14 cellular contexts compared by ENCODE assay signal in the genomic region with DNA sequence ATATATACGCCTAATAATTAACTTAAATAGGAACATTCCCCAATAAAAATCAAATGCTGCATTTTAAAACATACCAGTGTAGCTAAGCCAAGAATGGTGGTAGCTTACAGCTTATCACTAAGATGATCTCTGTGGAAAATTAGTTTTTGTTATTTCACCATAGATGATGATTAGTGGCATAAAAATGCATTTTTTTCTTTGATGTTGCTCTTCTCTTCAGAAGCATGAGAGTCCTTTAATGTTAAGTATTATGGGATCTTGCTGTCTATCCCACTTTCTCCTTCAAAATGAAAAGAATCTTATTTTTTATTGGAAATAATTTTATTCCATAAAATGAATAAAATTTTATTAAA.
DNase-seq lines count a peak whose midpoint lies in the region; TF ChIP-seq lines count a peak whose summit lies in the region.
"Had no signal": no experiment of that assay in that cellular context is flagged by ENCODE, and none has a peak within 500 bp of the region (broad histone marks: within the 10 kb centered on the region; RNA-seq: fewer than 3 reads in every experiment).

No MANE protein-coding gene starts in this region.

- H3K4me3 ChIP-seq in AG10803 (ENCODE audit: low read length), result no peak overlapping the region
- no peak overlapping the region for H3K4me3 ChIP-seq in choroid plexus epithelial cell (ENCODE audit: low read depth, low read length)
- no peak overlapping the region for H3K4me3 ChIP-seq in foreskin fibroblast (ENCODE audit: low read depth in 1 of 2, low read length in 2 of 2)

- TF ChIP-seq CTCF in AG10803 (conservative IDR thresholded peaks at IDR 0.05; ENCODE audit: low read length), result no peak
- no peak for TF ChIP-seq CTCF in choroid plexus epithelial cell (conservative IDR thresholded peaks at IDR 0.05; ENCODE audit: low read depth, low read length)
- TF ChIP-seq CTCF in foreskin fibroblast (IDR thresholded peaks at IDR 0.05; ENCODE audit: low read depth, low read length), result no peak

- DNase-seq in AG10803 (ENCODE audit: low read depth) (peak; percentile 22), HCEC 1CT (peak; percentile 20), choroid plexus epithelial cell (ENCODE audit: low read depth) (peak; percentile 50), foreskin fibroblast (peak; percentile 21 to 41), HuH-7.5 (ENCODE audit: low spot score) (no peak)
- DNase-seq in stimulated activated CD4-positive, alpha-beta T cell treated with anti-CD3 and anti-CD28 coated beads, Interleukin-15, amount 100 ng/mL, for 24 hours, result no peak
- DNase-seq in stimulated activated CD4-positive, alpha-beta T cell treated with anti-CD3 and anti-CD28 coated beads, Interleukin-4, amount 100 ng/mL, for 1 hour, result no peak
- DNase-seq: CD4-positive, alpha-beta T cell; H7; Kasumi-1; NCI-H187 treated with DMSO at 0.1 percent for 48 hours; NCI-H2171; NCI-H446 treated with DMSO at 0.1 percent for 48 hours; NCI-H82 had no signal

Comparison
In these comparisons a context has a peak if more than half of its experiments do, and no peak if none do; other contexts are left out.
1. DNase-seq: peak in AG10803 (single experiment), HCEC 1CT (single experiment), choroid plexus epithelial cell (single experiment) and foreskin fibroblast (2 of 2); none in HuH-7.5 (single experiment), stimulated activated CD4-positive, alpha-beta T cell treated with anti-CD3 and anti-CD28 coated beads, Interleukin-15, amount 100 ng/mL, for 24 hours (single experiment) and stimulated activated CD4-positive, alpha-beta T cell treated with anti-CD3 and anti-CD28 coated beads, Interleukin-4, amount 100 ng/mL, for 1 hour (single experiment).